Comparison of ENCODE assay signal across 21 cellular contexts in genomic region chr6:30107756-30108155, GRCh38.
"Had no signal": no experiment of that assay in that cellular context is flagged by ENCODE, and none has a peak within 500 bp of the region (broad histone marks: within the 10 kb centered on the region; RNA-seq: fewer than 3 reads in every experiment).

No MANE protein-coding gene starts in this region.

- H3K27me3 ChIP-seq: ovary had no signal

- H3K9me3 ChIP-seq: neutrophil, ovary, psoas muscle, tibial nerve had no signal

- H3K36me3 ChIP-seq: neutrophil, ovary, tibial nerve had no signal

- H3K4me3 ChIP-seq: ovary, psoas muscle, tibial nerve had no signal

- H3K27ac ChIP-seq: neutrophil, ovary, psoas muscle, tibial nerve had no signal

- ATAC-seq: left cardiac atrium; psoas muscle; right cardiac atrium; stimulated activated naive CD8-positive, alpha-beta T cell treated with anti-CD3 and anti-CD28 coated beads, Interleukin-15, amount 100 ng/mL, for 72 hours; T-helper 17 cell had no signal

- DNase-seq: activated CD4-positive, alpha-beta memory T cell treated with anti-CD3 and anti-CD28 coated beads, Interleukin-2, amount 10 ng/mL, durations not matched to agents 7 days and 5 days; activated CD4-positive, alpha-beta T cell treated with anti-CD3 and anti-CD28 coated beads, Interleukin-2, amount 10 ng/mL, durations not matched to agents 24 days and 14 days; activated CD4-positive, CD25-positive, alpha-beta regulatory T cell; activated effector memory CD4-positive, alpha-beta T cell treated with anti-CD3 and anti-CD28 coated beads, Interleukin-2, amount 50 U/mL, for 16 hours; activated naive CD4-positive, alpha-beta T cell treated with anti-CD3 and anti-CD28 coated beads, Interleukin-2, amount 50 U/mL, for 16 hours; activated T-cell treated with anti-CD3 and anti-CD28 coated beads for 4 hours; aorta; central memory CD4-positive, alpha-beta T cell; dermis blood vessel endothelial cell; effector CD8-positive, alpha-beta T cell; foreskin melanocyte; hippocampal formation; left cardiac atrium; ovary; psoas muscle; right cardiac atrium; stimulated activated CD4-positive, alpha-beta T cell treated with anti-CD3 and anti-CD28 coated beads, Interleukin-12 subunit alpha, Interleukin-12 subunit beta, amount 100 ng/mL, for 4 hours; stimulated activated naive CD8-positive, alpha-beta T cell treated with anti-CD3 and anti-CD28 coated beads, Interleukin-15, amount 100 ng/mL, for 72 hours; T-helper 17 cell had no signal
